ENCODE assay signal across 28 cellular contexts in genomic region chr3:68808563-68808962, GRCh38.
"Had no signal": no experiment of that assay in that cellular context is flagged by ENCODE, and none has a peak within 500 bp of the region (broad histone marks: within the 10 kb centered on the region; RNA-seq: fewer than 3 reads in every experiment).

No MANE protein-coding gene starts in this region.

- H3K27me3 ChIP-seq: colonic mucosa, dorsolateral prefrontal cortex, esophagus muscularis mucosa, esophagus squamous epithelium, foreskin keratinocyte, gastrocnemius medialis, gastroesophageal sphincter, heart left ventricle, heart right ventricle had no signal

- H3K36me3 ChIP-seq: colonic mucosa, esophagus muscularis mucosa, esophagus squamous epithelium, gastrocnemius medialis, gastroesophageal sphincter, heart left ventricle, heart right ventricle had no signal

- H3K9me3 ChIP-seq: colonic mucosa, esophagus squamous epithelium, gastrocnemius medialis had no signal

- H3K4me1 ChIP-seq: colonic mucosa, esophagus muscularis mucosa, esophagus squamous epithelium, foreskin keratinocyte, gastrocnemius medialis, gastroesophageal sphincter, heart left ventricle, heart right ventricle had no signal

- H3K27ac ChIP-seq: colonic mucosa, coronary artery, dorsolateral prefrontal cortex, epithelial cell of prostate, esophagus muscularis mucosa, esophagus squamous epithelium, foreskin keratinocyte, gastrocnemius medialis, gastroesophageal sphincter, heart left ventricle, heart right ventricle had no signal

- FAIRE-seq: colon, endometrium, endothelial cell of umbilical vein, frontal cortex had no signal

- ATAC-seq: effector memory CD8-positive, alpha-beta T cell; esophagus mucosa; foreskin keratinocyte; gastrocnemius medialis; gastroesophageal sphincter; heart left ventricle; heart right ventricle had no signal

- H3K4me3 ChIP-seq: colonic mucosa, coronary artery, dorsolateral prefrontal cortex, esophagus muscularis mucosa, esophagus squamous epithelium, gastrocnemius medialis, gastroesophageal sphincter, heart left ventricle, heart right ventricle had no signal

- DNase-seq: colonic mucosa; cortex of kidney; dermis blood vessel endothelial cell; dorsolateral prefrontal cortex; effector CD4-positive, alpha-beta T cell; effector CD8-positive, alpha-beta T cell; effector memory CD4-positive, alpha-beta T cell; effector memory CD8-positive, alpha-beta T cell; endodermal cell; erythroblast; esophagus squamous epithelium; foreskin fibroblast; foreskin keratinocyte; foreskin melanocyte; gastrocnemius medialis; glutamatergic neuron; head of caudate nucleus; heart left ventricle; heart right ventricle had no signal
